10 cellular contexts compared by ENCODE assay signal in genomic region chr1:3652538-3653285, GRCh38. TPM values are rescaled to one million over a fixed set of nuclear protein-coding genes. Genes with fewer than 3 reads are reported as not detected.
A peak's percentile ranks its signal among the peaks of the same experiment; 100 is the strongest.
DNase-seq lines count a peak whose midpoint lies in the region; TF ChIP-seq lines count a peak whose summit lies in the region.
"Had no signal": no experiment of that assay in that cellular context is flagged by ENCODE, and none has a peak within 500 bp of the region (broad histone marks: within the 10 kb centered on the region; RNA-seq: fewer than 3 reads in every experiment).

No MANE protein-coding gene starts in this region.

- WGBS in smooth muscle cell (ENCODE audit: low lambda C conversion rate), result 3% methylated on average over 37 of the region's 70 CpGs

- H3K4me3 ChIP-seq in MG63 (peak overlapping the region; percentile 54), smooth muscle cell (peak overlapping the region; percentile 16)
- H3K4me3 ChIP-seq: BLaER1 had no signal

- peaks cover 16% of the 10 kb centered on the region for H3K4me1 Mint-ChIP-seq in T-helper 2 cell treated with Interferon-gamma antibody and Interleukin-4, amounts not matched to agents 5 μg/mL and 100 μg/mL, for 36 hours (ENCODE audit: low read depth)
- peaks cover 4% of the 10 kb centered on the region for H3K4me1 Mint-ChIP-seq in endothelial cell (ENCODE audit: unreplicated experiment)

- peak overlapping the region; percentile 82 for H3K4me2 ChIP-seq in smooth muscle cell
- H3K4me2 ChIP-seq: BLaER1 had no signal

- H3K27me3 ChIP-seq in MG63, result no peaks in the 10 kb centered on the region
- peaks cover 73% of the 10 kb centered on the region for H3K27me3 ChIP-seq in smooth muscle cell (ENCODE audit: low read depth)

- H3K27ac ChIP-seq in smooth muscle cell (ENCODE audit: low read depth), result no peak overlapping the region
- H3K27ac ChIP-seq: BLaER1 had no signal

- H3K4me3 Mint-ChIP-seq in T-helper 2 cell treated with Interferon-gamma antibody and Interleukin-4, amounts not matched to agents 5 μg/mL and 100 μg/mL, for 36 hours, result peak overlapping the region; percentile 21
- no peak overlapping the region for H3K4me3 Mint-ChIP-seq in endothelial cell (ENCODE audit: unreplicated experiment)

- H2AFZ ChIP-seq in smooth muscle cell (ENCODE audit: low read depth), result no peak overlapping the region

- H3K9me3 ChIP-seq in MG63, result no peaks in the 10 kb centered on the region
- H3K9me3 ChIP-seq in smooth muscle cell (replicated peaks; ENCODE audit: low read depth), result no peaks in the 10 kb centered on the region

- H3K27me3 Mint-ChIP-seq in T-helper 2 cell treated with Interferon-gamma antibody and Interleukin-4, amounts not matched to agents 5 μg/mL and 100 μg/mL, for 36 hours (ENCODE audit: low read depth), result peaks cover 49% of the 10 kb centered on the region
- peaks cover 19% of the 10 kb centered on the region for H3K27me3 Mint-ChIP-seq in endothelial cell (ENCODE audit: unreplicated experiment)

- H3K9me3 Mint-ChIP-seq in T-helper 2 cell treated with Interferon-gamma antibody and Interleukin-4, amounts not matched to agents 5 μg/mL and 100 μg/mL, for 36 hours, result no peaks in the 10 kb centered on the region
- H3K9me3 Mint-ChIP-seq in endothelial cell (ENCODE audit: unreplicated experiment), result no peaks in the 10 kb centered on the region

- H3K79me2 ChIP-seq in smooth muscle cell (ENCODE audit: low read depth), result no peaks in the 10 kb centered on the region

- peak; percentile 15 for DNase-seq in T-helper 2 cell treated with Interferon-gamma antibody and Interleukin-4, amounts not matched to agents 5 μg/mL and 100 μg/mL, for 36 hours (ENCODE audit: low spot score)
- DNase-seq in T-helper 2 cell (no peak), MG63 (peak; percentile 23), endothelial cell (ENCODE audit: low spot score) (peak; percentile 36), smooth muscle cell (lab: John Stamatoyannopoulos, UW; ENCODE audit: unreplicated experiment) (no peak), pons (ENCODE audit: low spot score) (no peak), NCI-H1048 (lab: John Stamatoyannopoulos, UW) (no peak), NCI-H774 (lab: John Stamatoyannopoulos, UW) (no peak)

- H3K36me3 Mint-ChIP-seq in T-helper 2 cell treated with Interferon-gamma antibody and Interleukin-4, amounts not matched to agents 5 μg/mL and 100 μg/mL, for 36 hours (ENCODE audit: low read depth), result peaks cover 5% of the 10 kb centered on the region
- no peaks in the 10 kb centered on the region for H3K36me3 Mint-ChIP-seq in endothelial cell (ENCODE audit: low read depth, unreplicated experiment)

- TF ChIP-seq CTCF in endothelial cell (IDR thresholded peaks at IDR 0.05; ENCODE audit: unreplicated experiment) (no peak), smooth muscle cell (IDR thresholded peaks at IDR 0.05; ENCODE audit: borderline replicate concordance, insufficient read depth, poor library complexity, severe bottlenecking) (no peak)

- H3K27ac Mint-ChIP-seq in T-helper 2 cell treated with Interferon-gamma antibody and Interleukin-4, amounts not matched to agents 5 μg/mL and 100 μg/mL, for 36 hours, result no peak overlapping the region
- H3K27ac Mint-ChIP-seq in endothelial cell (ENCODE audit: unreplicated experiment), result no peak overlapping the region

- peaks cover 6% of the 10 kb centered on the region for H3K4me1 ChIP-seq in smooth muscle cell (ENCODE audit: low read depth)

- H3K36me3 ChIP-seq in MG63 (peaks cover under 1% of the 10 kb centered on the region; the same call in 1 of the 2 replicates), smooth muscle cell (ENCODE audit: low read depth) (no peaks in the 10 kb centered on the region)

- H3F3A ChIP-seq in smooth muscle cell (ENCODE audit: low read depth), result no peaks in the 10 kb centered on the region

- H3K9ac ChIP-seq in smooth muscle cell (ENCODE audit: low read depth), result no peak overlapping the region
- H3K9ac ChIP-seq: BLaER1 had no signal

- no peaks in the 10 kb centered on the region for H4K20me1 ChIP-seq in smooth muscle cell (ENCODE audit: low read depth)
- H4K20me1 ChIP-seq: BLaER1 had no signal

RNA-seq across cellular contexts. Expression of gene TP73, which starts 0.4 kb away (rescaled TPM):
- total RNA-seq in MG63 (2014; rRNA removed; shearing (Covaris generic); ENCODE audit: low replicate concordance), result 3.1 and 8.3 TPM in 2 replicates
- total RNA-seq in endothelial cell (ENCODE audit: unreplicated experiment), result not detected
- 0.04 and 0.22 TPM in 2 replicates for total RNA-seq in smooth muscle cell
- 0.50 TPM in 1 of 2 replicates, not detected in the other for polyA plus RNA-seq in smooth muscle cell
- total RNA-seq: osteoblast had no signal

RNA-seq across cellular contexts. Expression of gene WRAP73, which starts 2.8 kb away (rescaled TPM):
- 37.6 and 52.7 TPM in 2 replicates for total RNA-seq in MG63 (2014; rRNA removed; shearing (Covaris generic); ENCODE audit: low replicate concordance)
- 19.0 TPM for total RNA-seq in endothelial cell (ENCODE audit: unreplicated experiment)
- total RNA-seq in smooth muscle cell, result 14.2 and 17.2 TPM in 2 replicates
- polyA plus RNA-seq in smooth muscle cell, result 20.8 and 21.5 TPM in 2 replicates

RNA-seq across cellular contexts. Expression of gene TPRG1L, which starts 27.9 kb away (rescaled TPM):
- 32.4 and 34.5 TPM in 2 replicates for total RNA-seq in MG63 (2014; rRNA removed; shearing (Covaris generic); ENCODE audit: low replicate concordance)
- total RNA-seq in endothelial cell (ENCODE audit: unreplicated experiment), result 35.2 TPM
- 20.7 and 21.7 TPM in 2 replicates for total RNA-seq in smooth muscle cell
- 35.0 and 38.7 TPM in 2 replicates for polyA plus RNA-seq in smooth muscle cell

RNA-seq across cellular contexts. Expression of gene MEGF6, which starts 41.4 kb away (rescaled TPM):
- total RNA-seq in MG63 (2014; rRNA removed; shearing (Covaris generic); ENCODE audit: low replicate concordance), result 121 and 198 TPM in 2 replicates
- 198 TPM for total RNA-seq in endothelial cell (ENCODE audit: unreplicated experiment)
- 4.8 and 6.5 TPM in 2 replicates for total RNA-seq in smooth muscle cell
- 12.8 and 18.6 TPM in 2 replicates for polyA plus RNA-seq in smooth muscle cell

Comparison
In these comparisons a context has a peak if more than half of its experiments do, and no peak if none do; other contexts are left out.
1. DNase-seq: peak in T-helper 2 cell treated with Interferon-gamma antibody and Interleukin-4, amounts not matched to agents 5 μg/mL and 100 μg/mL, for 36 hours (single experiment), MG63 (single experiment) and endothelial cell (single experiment); none in T-helper 2 cell (0 of 5), smooth muscle cell (single experiment), pons (single experiment), NCI-H1048 (single experiment) and NCI-H774 (single experiment).